In genomic region chr7:100352230-100352781, GRCh38 we compare ENCODE assay signal across 11 cellular contexts. TPM values are rescaled to one million over a fixed set of nuclear protein-coding genes. Genes with fewer than 3 reads are reported as not detected.
A peak's percentile ranks its signal among the peaks of the same experiment; 100 is the strongest.
DNase-seq lines count a peak whose midpoint lies in the region; ATAC-seq, FAIRE-seq and TF ChIP-seq lines count a peak whose summit lies in the region.
"Not testable (repeated sequence)": the region's sequence is repeated elsewhere in the genome, so short reads cannot be mapped to it uniquely, and the experiment has no call there.
"Had no signal": no experiment of that assay in that cellular context is flagged by ENCODE, and none has a peak within 500 bp of the region (broad histone marks: within the 10 kb centered on the region; RNA-seq: fewer than 3 reads in every experiment).

No MANE protein-coding gene starts in this region.

- 95% methylated on average over 11 of the region's 18 CpGs for WGBS in K562 (ENCODE audit: insufficient coverage, low coverage, missing lambda C conversion rate)

- not testable (repeated sequence) for TF ChIP-seq POLR2A in K562 (conservative IDR thresholded peaks at IDR 0.05)

- H3K36me3 Mint-ChIP-seq in CD4-positive, CD25-positive, alpha-beta regulatory T cell = not testable (repeated sequence)
- H3K36me3 Mint-ChIP-seq in activated CD4-positive, alpha-beta T cell treated with anti-CD3 and anti-CD28 coated beads for 36 hours (ENCODE audit: low read depth) = peaks cover 54% of the 10 kb centered on the region
- peaks cover 83% of the 10 kb centered on the region for H3K36me3 Mint-ChIP-seq in activated T-helper 17 cell treated with anti-CD3 and anti-CD28 coated beads, Interleukin-2, amount 50 U/mL, for 72 hours (ENCODE audit: low read depth)
- peaks cover 0 to 54% (median 7%) of the 10 kb centered on the region in 3 donors for H3K36me3 Mint-ChIP-seq in naive thymus-derived CD8-positive, alpha-beta T cell
- H3K36me3 Mint-ChIP-seq in stimulated activated memory B cell treated with anti-CD40 and anti-IgM and Interleukin-4, amounts not matched to agents 10 μg/mL and 1 μg/mL and 100 μg/mL, for 72 hours = peaks cover 74% of the 10 kb centered on the region

- DNase-seq in CD4-positive, CD25-positive, alpha-beta regulatory T cell; GM19239 (ENCODE audit: insufficient read length, low spot score); activated CD4-positive, alpha-beta T cell treated with anti-CD3 and anti-CD28 coated beads for 36 hours; K562 (ENCODE audit: extremely low read depth in 1 of 4, low spot score in 3 of 4); left colon: not testable (repeated sequence)
- peak in 4 of 10 donors; percentile 14 to 65 (median 28) for DNase-seq in naive thymus-derived CD8-positive, alpha-beta T cell

- not testable (repeated sequence) for H2AFZ ChIP-seq in K562 (ENCODE audit: low read depth, low read length)

- H3K27me3 Mint-ChIP-seq in CD4-positive, CD25-positive, alpha-beta regulatory T cell; activated CD4-positive, alpha-beta T cell treated with anti-CD3 and anti-CD28 coated beads for 36 hours; activated T-helper 17 cell treated with anti-CD3 and anti-CD28 coated beads, Interleukin-2, amount 50 U/mL, for 72 hours; naive thymus-derived CD8-positive, alpha-beta T cell; stimulated activated memory B cell treated with anti-CD40 and anti-IgM and Interleukin-4, amounts not matched to agents 10 μg/mL and 1 μg/mL and 100 μg/mL, for 72 hours: not testable (repeated sequence)

- H3K27ac ChIP-seq in CD4-positive, CD25-positive, alpha-beta regulatory T cell (ENCODE audit: insufficient read depth, low read length, poor library complexity, severe bottlenecking); K562 (ENCODE audit: extremely low read depth, low read depth, low read length): not testable (repeated sequence)

- H3K4me2 ChIP-seq in K562 (ENCODE audit: insufficient read depth, low read length) = not testable (repeated sequence)

- in situ Hi-C loops in K562 (cut with MboI) = not testable (repeated sequence)

- TF ChIP-seq EP300 in K562 (IDR thresholded peaks at IDR 0.05; ENCODE audit: low read length) = not testable (repeated sequence)

- peak; percentile 81 to 85 for ATAC-seq in CD4-positive, CD25-positive, alpha-beta regulatory T cell (ENCODE audit: low read depth in 2 of 2)
- ATAC-seq in activated CD4-positive, alpha-beta T cell treated with anti-CD3 and anti-CD28 coated beads for 36 hours = peak; percentile 67
- peak; percentile 51 for ATAC-seq in activated T-helper 17 cell treated with anti-CD3 and anti-CD28 coated beads, Interleukin-2, amount 50 U/mL, for 72 hours (replicated peaks)
- not testable (repeated sequence) for ATAC-seq in K562
- peak; percentile 12 for ATAC-seq in left colon
- ATAC-seq in naive thymus-derived CD8-positive, alpha-beta T cell = peak; percentile 81 to 91
- peak; percentile 55 for ATAC-seq in stimulated activated memory B cell treated with anti-CD40 and anti-IgM and Interleukin-4, amounts not matched to agents 10 μg/mL and 1 μg/mL and 100 μg/mL, for 72 hours

- not testable (repeated sequence) for BruUV-seq in K562 (replicated peaks; lab: Mats Ljungman, UMichigan)

- H4K20me1 ChIP-seq in K562 (replicated peaks; ENCODE audit: control insufficient read depth, insufficient read depth, low read length) = not testable (repeated sequence)

- POLR2A ChIA-PET in activated CD4-positive, alpha-beta T cell treated with anti-CD3 and anti-CD28 coated beads for 36 hours (lab: Charles Lee) = not testable (repeated sequence)
- POLR2A ChIA-PET in K562 (lab: Yijun Ruan, JAX) = interaction anchor here (0.9 kb wide), 1 partner anchor 8 kb away, joined by 5 read pairs; no protein-coding TSS in a partner anchor
- POLR2A ChIA-PET in naive thymus-derived CD8-positive, alpha-beta T cell (lab: Charles Lee) = interaction anchor here (0.9 kb wide), 1 partner anchor 76 kb away, joined by 3 read pairs; the partner anchor contains the start of gene ZCWPW1

- TF ChIP-seq RAD21 in K562 (CRISPR knock-in tag; conservative IDR thresholded peaks at IDR 0.05 in 1 of 2, IDR thresholded peaks at IDR 0.05 in 1 of 2) = not testable (repeated sequence)

- peaks cover 0 to 15% (median 1%) of the 10 kb centered on the region in 4 donors for H3K4me1 Mint-ChIP-seq in CD4-positive, CD25-positive, alpha-beta regulatory T cell
- peaks cover 24% of the 10 kb centered on the region for H3K4me1 Mint-ChIP-seq in activated CD4-positive, alpha-beta T cell treated with anti-CD3 and anti-CD28 coated beads for 36 hours
- H3K4me1 Mint-ChIP-seq in activated T-helper 17 cell treated with anti-CD3 and anti-CD28 coated beads, Interleukin-2, amount 50 U/mL, for 72 hours = not testable (repeated sequence)
- peaks cover 18 to 46% (median 34%) of the 10 kb centered on the region in 4 donors for H3K4me1 Mint-ChIP-seq in naive thymus-derived CD8-positive, alpha-beta T cell
- peaks cover 29% of the 10 kb centered on the region for H3K4me1 Mint-ChIP-seq in stimulated activated memory B cell treated with anti-CD40 and anti-IgM and Interleukin-4, amounts not matched to agents 10 μg/mL and 1 μg/mL and 100 μg/mL, for 72 hours

- not testable (repeated sequence) for H3K4me3 ChIP-seq in CD4-positive, CD25-positive, alpha-beta regulatory T cell (ENCODE audit: low read depth, low read length); K562

- peaks cover 44% of the 10 kb centered on the region for H3K36me3 ChIP-seq in CD4-positive, CD25-positive, alpha-beta regulatory T cell (ENCODE audit: control insufficient read depth, insufficient read depth, low read length)
- H3K36me3 ChIP-seq in K562 (ENCODE audit: control insufficient read depth, insufficient read depth, low read length) = peaks cover 94% of the 10 kb centered on the region

- FAIRE-seq in GM19239 (lab: Jason Lieb, UNC) (peak; percentile 93), K562 (lab: Jason Lieb, UNC) (peak; percentile 48)

- CTCF ChIA-PET in activated CD4-positive, alpha-beta T cell treated with anti-CD3 and anti-CD28 coated beads for 36 hours (lab: Charles Lee); K562 (lab: Yijun Ruan, JAX; ENCODE audit: low intra/inter-chr PET ratio): not testable (repeated sequence)

- H3K27me3 ChIP-seq in CD4-positive, CD25-positive, alpha-beta regulatory T cell (ENCODE audit: control insufficient read depth, insufficient read depth, low read length); K562 (ENCODE audit: control insufficient read depth in 2 of 2, insufficient read depth in 2 of 2, low read length in 2 of 2): not testable (repeated sequence)

- intact Hi-C loops in activated CD4-positive, alpha-beta T cell treated with anti-CD3 and anti-CD28 coated beads for 36 hours (cut with DNase I, micrococcal nuclease); K562 (cut with micrococcal nuclease); left colon (cut with DNase I, micrococcal nuclease): not testable (repeated sequence)

- not testable (repeated sequence) for TF ChIP-seq CTCF in K562 (IDR thresholded peaks at IDR 0.05 in 2 of 3, conservative IDR thresholded peaks at IDR 0.05 in 1 of 3; ENCODE audit: insufficient read depth in 2 of 3, low read depth in 1 of 3, low read length in 3 of 3)

- H3K4me3 Mint-ChIP-seq in CD4-positive, CD25-positive, alpha-beta regulatory T cell; activated CD4-positive, alpha-beta T cell treated with anti-CD3 and anti-CD28 coated beads for 36 hours; activated T-helper 17 cell treated with anti-CD3 and anti-CD28 coated beads, Interleukin-2, amount 50 U/mL, for 72 hours; stimulated activated memory B cell treated with anti-CD40 and anti-IgM and Interleukin-4, amounts not matched to agents 10 μg/mL and 1 μg/mL and 100 μg/mL, for 72 hours: not testable (repeated sequence)
- peak overlapping the region; percentile 58 to 92 (median 84) for H3K4me3 Mint-ChIP-seq in naive thymus-derived CD8-positive, alpha-beta T cell

- H3K9ac ChIP-seq in K562 (ENCODE audit: insufficient read depth in 1 of 2, low read depth in 2 of 2, low read length in 2 of 2) = not testable (repeated sequence)

- not testable (repeated sequence) for H3K9me3 Mint-ChIP-seq in CD4-positive, CD25-positive, alpha-beta regulatory T cell; activated CD4-positive, alpha-beta T cell treated with anti-CD3 and anti-CD28 coated beads for 36 hours (ENCODE audit: low read depth); activated T-helper 17 cell treated with anti-CD3 and anti-CD28 coated beads, Interleukin-2, amount 50 U/mL, for 72 hours; naive thymus-derived CD8-positive, alpha-beta T cell; stimulated activated memory B cell treated with anti-CD40 and anti-IgM and Interleukin-4, amounts not matched to agents 10 μg/mL and 1 μg/mL and 100 μg/mL, for 72 hours

- H3K79me2 ChIP-seq in K562 (ENCODE audit: control insufficient read depth, insufficient read depth, low read length) = not testable (repeated sequence)

- H3K9me1 ChIP-seq in K562 (ENCODE audit: control insufficient read depth, insufficient read depth, low read length) = not testable (repeated sequence)

- H3K9me3 ChIP-seq in CD4-positive, CD25-positive, alpha-beta regulatory T cell (ENCODE audit: control insufficient read depth in 2 of 2, low read length in 2 of 2); K562 (replicated peaks; ENCODE audit: control insufficient read depth, insufficient read depth, low read depth, low read length): not testable (repeated sequence)

- not testable (repeated sequence) for H3K27ac Mint-ChIP-seq in CD4-positive, CD25-positive, alpha-beta regulatory T cell; activated CD4-positive, alpha-beta T cell treated with anti-CD3 and anti-CD28 coated beads for 36 hours; activated T-helper 17 cell treated with anti-CD3 and anti-CD28 coated beads, Interleukin-2, amount 50 U/mL, for 72 hours; stimulated activated memory B cell treated with anti-CD40 and anti-IgM and Interleukin-4, amounts not matched to agents 10 μg/mL and 1 μg/mL and 100 μg/mL, for 72 hours
- peak overlapping the region; percentile 80 to 97 (median 92) for H3K27ac Mint-ChIP-seq in naive thymus-derived CD8-positive, alpha-beta T cell

- not testable (repeated sequence) for H3K4me1 ChIP-seq in CD4-positive, CD25-positive, alpha-beta regulatory T cell (ENCODE audit: control insufficient read depth, insufficient read depth, low read length, poor library complexity, severe bottlenecking); K562 (replicated peaks in 1 of 2; ENCODE audit: control insufficient read depth in 2 of 2, insufficient read depth in 2 of 2, low read length in 2 of 2)

RNA-seq across cellular contexts. Expression of gene PILRB, which starts 5.6 kb away (rescaled TPM):
- 88.0 TPM for total RNA-seq in CD4-positive, CD25-positive, alpha-beta regulatory T cell
- polyA plus RNA-seq in CD4-positive, CD25-positive, alpha-beta regulatory T cell = 1 to 10 TPM; 2.1 to 3.6 (median 2.5) TPM
- 10 to 100 TPM; 30.5 to 37.5 TPM for total RNA-seq in activated CD4-positive, alpha-beta T cell treated with anti-CD3 and anti-CD28 coated beads for 36 hours
- total RNA-seq in activated T-helper 17 cell treated with anti-CD3 and anti-CD28 coated beads, Interleukin-2, amount 50 U/mL, for 72 hours = 10 to 100 TPM; 36.5 to 63.4 TPM
- total RNA-seq in K562 (2011; cell fraction: chromatin; rRNA removed; ENCODE audit: low replicate concordance) = 248 and 523 TPM in 2 replicates
- 303 and 304 TPM in 2 replicates for total RNA-seq in K562 (2011; cell fraction: nucleolus; rRNA removed)
- 245 and 257 TPM in 2 replicates for total RNA-seq in K562 (2011; cell fraction: nucleoplasm; rRNA removed)
- 37.0 and 37.7 TPM in 2 replicates for total RNA-seq in K562 (2014; rRNA removed)
- total RNA-seq in K562 (2014; rRNA removed; fragmentation: Illumina TruSeq; extraction: Trizol) = 14.4 and 25.4 TPM in 2 replicates
- total RNA-seq in K562 (2015; rRNA removed; fragmentation: Illumina TruSeq; extraction: Trizol) = 30.7 and 32.3 TPM in 2 replicates
- total RNA-seq in K562 (2021) = 39.0 and 45.3 TPM in 2 replicates
- polyA plus RNA-seq in K562 (2011; rRNA removed) = 39.2 and 56.1 TPM in 2 replicates
- polyA plus RNA-seq in K562 (2011; cell fraction: cytosol; rRNA removed) = 30.7 and 45.8 TPM in 2 replicates
- polyA plus RNA-seq in K562 (2011; cell fraction: nucleus; rRNA removed) = 448 and 634 TPM in 2 replicates
- polyA plus RNA-seq in K562 (2012) = 39.7 and 51.9 TPM in 2 replicates
- 49.9 and 56.7 TPM in 2 replicates for polyA plus RNA-seq in K562 (2014; fragmentation: Illumina TruSeq; extraction: Trizol)
- 1 to 10 TPM; 6.2 to 7.1 TPM for polyA plus RNA-seq in K562 (2014; fragmentation: Nextera tagmentation; extraction: Ambion mirVana)
- 94.6 and 99.3 TPM in 2 replicates for polyA plus RNA-seq in K562 (2014; rRNA removed)
- polyA minus RNA-seq in K562 (2011; rRNA and poly(A)+ RNA removed) = 8.3 and 12.6 TPM in 2 replicates
- polyA minus RNA-seq in K562 (2011; cell fraction: cytosol; rRNA and poly(A)+ RNA removed) = 2.9 and 8.4 TPM in 2 replicates
- polyA minus RNA-seq in K562 (2011; cell fraction: nucleus; rRNA and poly(A)+ RNA removed) = 43.1 and 49.8 TPM in 2 replicates
- total RNA-seq in left colon = 10 to 100 TPM; 36.1 to 45.0 TPM
- total RNA-seq in naive thymus-derived CD8-positive, alpha-beta T cell = 100 to 1,000 TPM; 129 to 130 TPM
- 10 to 100 TPM in 1 of 3 donors, 1 to 10 TPM in 2; 2.5 to 14.6 (median 3.3) TPM for polyA plus RNA-seq in naive thymus-derived CD8-positive, alpha-beta T cell

RNA-seq across cellular contexts. Expression of gene PILRA, which starts 21.0 kb away (rescaled TPM):
- 13.2 TPM for total RNA-seq in CD4-positive, CD25-positive, alpha-beta regulatory T cell
- polyA plus RNA-seq in CD4-positive, CD25-positive, alpha-beta regulatory T cell = under 1 TPM in 2 of 4 donors, not detected in 2; 0.17 to 0.39 TPM
- total RNA-seq in activated CD4-positive, alpha-beta T cell treated with anti-CD3 and anti-CD28 coated beads for 36 hours = under 1 TPM; 0.80 to 0.90 TPM
- total RNA-seq in activated T-helper 17 cell treated with anti-CD3 and anti-CD28 coated beads, Interleukin-2, amount 50 U/mL, for 72 hours = 1 to 10 TPM; 2.7 to 7.0 TPM
- 9.0 and 11.0 TPM in 2 replicates for total RNA-seq in K562 (2011; cell fraction: chromatin; rRNA removed; ENCODE audit: low replicate concordance)
- total RNA-seq in K562 (2011; cell fraction: nucleolus; rRNA removed) = 5.9 and 6.2 TPM in 2 replicates
- 8.1 and 8.8 TPM in 2 replicates for total RNA-seq in K562 (2011; cell fraction: nucleoplasm; rRNA removed)
- total RNA-seq in K562 (2014; rRNA removed) (0.23 and 0.41 TPM in 2 replicates), K562 (2014; rRNA removed; fragmentation: Illumina TruSeq; extraction: Trizol) (0.32 and 0.47 TPM in 2 replicates), K562 (2015; rRNA removed; fragmentation: Illumina TruSeq; extraction: Trizol) (0.34 and 0.65 TPM in 2 replicates), K562 (2021) (0.83 and 0.95 TPM in 2 replicates), left colon (1 to 10 TPM; 1.9 to 5.2 TPM)
- polyA plus RNA-seq in K562 (2011; rRNA removed) (1.8 and 3.1 TPM in 2 replicates), K562 (2014; fragmentation: Illumina TruSeq; extraction: Trizol) (0.73 and 0.93 TPM in 2 replicates), K562 (2014; fragmentation: Nextera tagmentation; extraction: Ambion mirVana) (under 1 TPM; 0.13 to 0.21 TPM), K562 (2014; rRNA removed) (0.62 and 1.6 TPM in 2 replicates)
- polyA plus RNA-seq in K562 (2011; cell fraction: cytosol; rRNA removed) = 1.8 and 3.1 TPM in 2 replicates
- 12.1 and 14.8 TPM in 2 replicates for polyA plus RNA-seq in K562 (2011; cell fraction: nucleus; rRNA removed)
- 0.79 and 2.9 TPM in 2 replicates for polyA plus RNA-seq in K562 (2012)
- polyA minus RNA-seq in K562 (2011; rRNA and poly(A)+ RNA removed) = 0.30 TPM in 1 of 2 replicates, not detected in the other
- not detected in 2 replicates for polyA minus RNA-seq in K562 (2011; cell fraction: cytosol; rRNA and poly(A)+ RNA removed)
- polyA minus RNA-seq in K562 (2011; cell fraction: nucleus; rRNA and poly(A)+ RNA removed) = 1.1 and 1.6 TPM in 2 replicates
- total RNA-seq in naive thymus-derived CD8-positive, alpha-beta T cell = 10 to 100 TPM in 1 of 2 experiments, 1 to 10 TPM in 1; 8.6 to 10.6 TPM
- polyA plus RNA-seq in naive thymus-derived CD8-positive, alpha-beta T cell = under 1 TPM; 0.35 to 0.63 (median 0.60) TPM

RNA-seq across cellular contexts. Expression of gene SPDYE3, which starts 44.8 kb away (rescaled TPM):
- not detected for total RNA-seq in CD4-positive, CD25-positive, alpha-beta regulatory T cell
- 1 to 10 TPM; 4.5 to 7.2 (median 6.1) TPM for polyA plus RNA-seq in CD4-positive, CD25-positive, alpha-beta regulatory T cell
- not detected for total RNA-seq in activated CD4-positive, alpha-beta T cell treated with anti-CD3 and anti-CD28 coated beads for 36 hours
- not detected for total RNA-seq in activated T-helper 17 cell treated with anti-CD3 and anti-CD28 coated beads, Interleukin-2, amount 50 U/mL, for 72 hours
- total RNA-seq in K562 (2011; cell fraction: chromatin; rRNA removed; ENCODE audit: low replicate concordance) = 0.21 and 0.53 TPM in 2 replicates
- total RNA-seq in K562 (2011; cell fraction: nucleolus; rRNA removed) = not detected in 2 replicates
- total RNA-seq in K562 (2011; cell fraction: nucleoplasm; rRNA removed) = not detected in 2 replicates
- total RNA-seq in K562 (2014; rRNA removed) (not detected in 2 replicates), K562 (2014; rRNA removed; fragmentation: Illumina TruSeq; extraction: Trizol) (not detected in 2 replicates), K562 (2015; rRNA removed; fragmentation: Illumina TruSeq; extraction: Trizol) (not detected in 2 replicates), K562 (2021) (not detected in 2 replicates), left colon (not detected)
- polyA plus RNA-seq in K562 (2011; rRNA removed) (0.04 TPM in 1 of 2 replicates, not detected in the other), K562 (2014; fragmentation: Illumina TruSeq; extraction: Trizol) (not detected in 2 replicates), K562 (2014; fragmentation: Nextera tagmentation; extraction: Ambion mirVana) (1 to 10 TPM; 1.2 to 3.3 TPM), K562 (2014; rRNA removed) (not detected in 2 replicates)
- not detected in 2 replicates for polyA plus RNA-seq in K562 (2011; cell fraction: cytosol; rRNA removed)
- polyA plus RNA-seq in K562 (2011; cell fraction: nucleus; rRNA removed) = not detected in 2 replicates
- 6.0 and 10.3 TPM in 2 replicates for polyA plus RNA-seq in K562 (2012)
- not detected in 2 replicates for polyA minus RNA-seq in K562 (2011; rRNA and poly(A)+ RNA removed)
- polyA minus RNA-seq in K562 (2011; cell fraction: cytosol; rRNA and poly(A)+ RNA removed) = not detected in 2 replicates
- not detected in 2 replicates for polyA minus RNA-seq in K562 (2011; cell fraction: nucleus; rRNA and poly(A)+ RNA removed)
- not detected for total RNA-seq in naive thymus-derived CD8-positive, alpha-beta T cell
- polyA plus RNA-seq in naive thymus-derived CD8-positive, alpha-beta T cell = 10 to 100 TPM in 1 of 3 donors, 1 to 10 TPM in 2; 4.8 to 10.9 (median 7.7) TPM
- total RNA-seq: Daoy, H1 had no signal
- polyA plus RNA-seq: BJ, H1 had no signal
